ENCODE assay signal across 8 cellular contexts in the genomic region with DNA sequence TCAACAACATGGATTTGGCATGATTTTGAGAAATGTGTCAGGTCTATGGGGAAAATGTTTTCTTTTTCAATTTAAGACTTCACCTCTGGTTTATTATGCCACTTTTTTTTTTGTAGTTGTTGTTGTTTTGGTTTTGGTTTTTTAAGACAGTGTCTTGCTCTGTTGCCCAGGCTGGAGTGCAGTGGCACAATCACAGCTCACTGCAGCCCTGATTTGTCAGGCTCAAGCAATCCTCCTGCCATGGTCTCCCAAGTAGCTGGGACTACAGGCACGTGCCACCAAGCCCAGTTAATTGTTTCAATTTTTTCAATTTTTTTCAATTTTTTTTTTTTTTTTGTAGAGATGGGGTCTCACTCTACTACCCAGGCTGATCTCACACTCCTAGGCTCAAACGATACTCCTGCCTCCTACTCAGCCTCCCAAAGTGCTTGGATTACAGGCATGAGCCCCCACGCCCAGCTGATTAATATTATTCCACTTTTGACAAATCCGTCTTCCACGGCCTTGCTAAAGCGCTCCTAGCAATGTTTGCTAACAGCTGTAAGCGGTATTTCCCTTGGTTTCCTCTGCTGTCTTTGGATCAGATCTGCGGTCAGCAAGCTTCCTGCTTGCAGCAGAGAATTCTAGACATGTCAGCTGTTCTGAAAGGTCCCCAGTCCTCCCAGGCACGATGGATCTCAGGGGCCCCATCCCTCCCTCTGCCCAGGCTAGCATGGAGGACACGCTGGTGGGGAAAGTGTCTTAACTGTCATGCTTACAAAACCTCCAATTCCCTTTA. TPM values are rescaled to one million over a fixed set of nuclear protein-coding genes. Genes with fewer than 3 reads are reported as not detected.
DNase-seq lines count a peak whose midpoint lies in the region; ATAC-seq and TF ChIP-seq lines count a peak whose summit lies in the region.

No MANE protein-coding gene starts in this region.

- no peak overlapping the region for H3K27ac ChIP-seq in CD8-positive, alpha-beta T cell (ENCODE audit: low read depth, low read length)
- peak overlapping the region; percentile 27 for H3K27ac ChIP-seq in effector memory CD4-positive, alpha-beta T cell (ENCODE audit: insufficient read depth, low read length, poor library complexity, severe bottlenecking)
- H3K27ac ChIP-seq in neutrophil = peak overlapping the region; percentile 91

- peak overlapping the region; percentile 68 for H3K4me3 Mint-ChIP-seq in CD8-positive, alpha-beta T cell

- H3K4me1 ChIP-seq in CD8-positive, alpha-beta T cell (ENCODE audit: insufficient read depth, low read length) = peaks cover 9% of the 10 kb centered on the region
- peaks cover 16% of the 10 kb centered on the region for H3K4me1 ChIP-seq in effector memory CD4-positive, alpha-beta T cell (ENCODE audit: control insufficient read depth, insufficient read depth, low read length, poor library complexity, severe bottlenecking)
- peaks cover 46 to 53% of the 10 kb centered on the region in 2 experiments for H3K4me1 ChIP-seq in neutrophil (ENCODE audit: control insufficient read depth in 1 of 2, insufficient read depth in 1 of 2, low read depth in 1 of 2, low read length in 1 of 2)

- intact Hi-C loops in CD8-positive, alpha-beta T cell (cut with DNase I, micrococcal nuclease) = no loop called here

- H3K4me3 ChIP-seq in CD8-positive, alpha-beta T cell (ENCODE audit: low read depth, low read length) = no peak overlapping the region
- H3K4me3 ChIP-seq in effector memory CD4-positive, alpha-beta T cell (ENCODE audit: insufficient read depth, low read depth, low read length, poor library complexity, severe bottlenecking) = peak overlapping the region; percentile 28
- H3K4me3 ChIP-seq in neutrophil (ENCODE audit: low read depth in 1 of 2, low read length in 1 of 2) = peak overlapping the region; percentile 23 to 51

- DNase-seq in CD8-positive, alpha-beta T cell = peak in 5 of 7 experiments; percentile 3 to 55 (median 23)
- DNase-seq in SIG-M5 (lab: John Stamatoyannopoulos, UW) (peak; percentile 69), GM03348 (ENCODE audit: low spot score) (no peak), omental fat pad (ENCODE audit: low spot score) (no peak)
- peak; percentile 3 to 27 (median 10) for DNase-seq in effector memory CD4-positive, alpha-beta T cell

- peaks cover 7% of the 10 kb centered on the region for H3K36me3 Mint-ChIP-seq in CD8-positive, alpha-beta T cell

- H3K27ac Mint-ChIP-seq in CD8-positive, alpha-beta T cell = peak overlapping the region; percentile 75

- POLR2A ChIA-PET in CD8-positive, alpha-beta T cell (lab: Charles Lee) = interaction anchor here (0.6 to 1.8 kb wide), 5 partner anchors 14 to 101 kb away, joined by 3 to 4 read pairs (median 3); partner anchors contain the start of gene POLG2

- peaks cover 19% of the 10 kb centered on the region for H3K4me1 Mint-ChIP-seq in CD8-positive, alpha-beta T cell (ENCODE audit: low read depth)

- H3K9me3 Mint-ChIP-seq in CD8-positive, alpha-beta T cell = peaks cover 9% of the 10 kb centered on the region

- peaks cover 10% of the 10 kb centered on the region for H3K9me3 ChIP-seq in CD8-positive, alpha-beta T cell (ENCODE audit: low read length)
- peaks cover 9% of the 10 kb centered on the region for H3K9me3 ChIP-seq in effector memory CD4-positive, alpha-beta T cell (ENCODE audit: control insufficient read depth, low read length)
- no peaks in the 10 kb centered on the region for H3K9me3 ChIP-seq in neutrophil

- no peaks in the 10 kb centered on the region for H3K36me3 ChIP-seq in CD8-positive, alpha-beta T cell (ENCODE audit: insufficient read depth, low read length)
- no peaks in the 10 kb centered on the region for H3K36me3 ChIP-seq in effector memory CD4-positive, alpha-beta T cell (ENCODE audit: control insufficient read depth, insufficient read depth, low read length)
- H3K36me3 ChIP-seq in neutrophil = no peaks in the 10 kb centered on the region

- peak; percentile 26 for ATAC-seq in CD8-positive, alpha-beta T cell
- ATAC-seq in omental fat pad (ENCODE audit: low FRiP score) (no peak), HG02852 (IDR thresholded peaks at IDR 0.05; ENCODE audit: unreplicated experiment) (no peak), GM18505 (IDR thresholded peaks at IDR 0.05; ENCODE audit: unreplicated experiment) (no peak)

- no peaks in the 10 kb centered on the region for H3K27me3 Mint-ChIP-seq in CD8-positive, alpha-beta T cell (ENCODE audit: low read depth)

- CTCF ChIA-PET in CD8-positive, alpha-beta T cell (lab: Charles Lee) = interaction anchor here (0.9 kb wide), 1 partner anchor 12 kb away, joined by 5 read pairs; no protein-coding TSS in a partner anchor

- TF ChIP-seq POLR2A in GM18505 (IDR thresholded peaks at IDR 0.05; ENCODE audit: borderline replicate concordance, extremely low read depth, insufficient read depth, insufficient read length) = no peak

- TF ChIP-seq CTCF in CD8-positive, alpha-beta T cell (IDR thresholded peaks at IDR 0.05) = no peak
- TF ChIP-seq CTCF in neutrophil (IDR thresholded peaks at IDR 0.05) (no peak), omental fat pad (IDR thresholded peaks at IDR 0.05) (no peak)

- H3K27me3 ChIP-seq in CD8-positive, alpha-beta T cell (ENCODE audit: insufficient read depth, low read length) = no peaks in the 10 kb centered on the region
- H3K27me3 ChIP-seq in effector memory CD4-positive, alpha-beta T cell (replicated peaks; ENCODE audit: control insufficient read depth, insufficient read depth, low read length, poor library complexity, severe bottlenecking) = no peaks in the 10 kb centered on the region
- no peaks in the 10 kb centered on the region for H3K27me3 ChIP-seq in neutrophil

RNA-seq across cellular contexts. Expression of gene MILR1, which starts 7.0 kb away (rescaled TPM):
- not detected for total RNA-seq in CD8-positive, alpha-beta T cell
- 10 to 100 TPM in 3 of 4 donors, 1 to 10 TPM in 1; 7.1 to 25.1 (median 18.2) TPM for total RNA-seq in omental fat pad

RNA-seq across cellular contexts. Expression of gene PECAM1, which starts 51.3 kb away (rescaled TPM):
- 10 to 100 TPM; 64.3 to 70.6 TPM for total RNA-seq in CD8-positive, alpha-beta T cell
- total RNA-seq in omental fat pad = 100 to 1,000 TPM in 3 of 4 donors, 10 to 100 TPM in 1; 90.4 to 321 (median 206) TPM

RNA-seq across cellular contexts. Expression of gene POLG2, which starts 54.9 kb away (rescaled TPM):
- 10 to 100 TPM; 28.1 to 32.7 TPM for total RNA-seq in CD8-positive, alpha-beta T cell
- total RNA-seq in omental fat pad = 10 to 100 TPM in 2 of 4 donors, 1 to 10 TPM in 2; 6.3 to 27.3 (median 13.7) TPM

Comparison
In these comparisons a context has a peak if more than half of its experiments do, and no peak if none do; other contexts are left out.
1. DNase-seq: peak in CD8-positive, alpha-beta T cell (5 of 7), SIG-M5 (single experiment) and effector memory CD4-positive, alpha-beta T cell (3 of 3); none in GM03348 (single experiment) and omental fat pad (single experiment).
2. RNA of gene MILR1, which starts 7.0 kb away (total RNA-seq): 7.1 to 25.1 TPM in omental fat pad; not detected in CD8-positive, alpha-beta T cell; every median in the first group is over 4 times any median in the second.